1 cellular context compared by ENCODE assay signal in genomic region chr20:1462834-1463233, GRCh38.
A peak's percentile ranks its signal among the peaks of the same experiment; 100 is the strongest.
TF ChIP-seq lines count a peak whose summit lies in the region.

No MANE protein-coding gene starts in this region.

TF ChIP-seq in GM12878, 131 proteins besides CTCF, POLR2A, EP300 and RAD21:
- TF ChIP-seq NR2F1 (conservative IDR thresholded peaks at IDR 0.05) = 0 out of 2 replicates have a peak, but pooled peaks have one; percentile 41
- peak; percentile 52; the same call in 1 of the 2 replicates for TF ChIP-seq IRF4 (IDR thresholded peaks at IDR 0.05; ENCODE audit: low read depth, low read length)
- no peak for TF ChIP-seq NFXL1 (IDR thresholded peaks at IDR 0.05; ENCODE audit: borderline replicate concordance)
- peak; percentile 41; the same call in 1 of the 2 replicates for TF ChIP-seq PKNOX1 (IDR thresholded peaks at IDR 0.05)
- TF ChIP-seq ESRRA (IDR thresholded peaks at IDR 0.05; ENCODE audit: low read length) = peak; percentile 77; the same call in 1 of the 2 replicates
- TF ChIP-seq SPI1 (IDR thresholded peaks at IDR 0.05; ENCODE audit: borderline replicate concordance, insufficient read depth, low read depth, low read length) = peak; percentile 96
- no peak for TF ChIP-seq ZZZ3 (IDR thresholded peaks at IDR 0.05; ENCODE audit: control insufficient read depth, insufficient read length, low read depth)
- TF ChIP-seq MTA2 (IDR thresholded peaks at IDR 0.05; ENCODE audit: low read depth) = peak; percentile 35; the same call in 1 of the 2 replicates
